ENCODE assay signal across 12 cellular contexts in the genomic region with DNA sequence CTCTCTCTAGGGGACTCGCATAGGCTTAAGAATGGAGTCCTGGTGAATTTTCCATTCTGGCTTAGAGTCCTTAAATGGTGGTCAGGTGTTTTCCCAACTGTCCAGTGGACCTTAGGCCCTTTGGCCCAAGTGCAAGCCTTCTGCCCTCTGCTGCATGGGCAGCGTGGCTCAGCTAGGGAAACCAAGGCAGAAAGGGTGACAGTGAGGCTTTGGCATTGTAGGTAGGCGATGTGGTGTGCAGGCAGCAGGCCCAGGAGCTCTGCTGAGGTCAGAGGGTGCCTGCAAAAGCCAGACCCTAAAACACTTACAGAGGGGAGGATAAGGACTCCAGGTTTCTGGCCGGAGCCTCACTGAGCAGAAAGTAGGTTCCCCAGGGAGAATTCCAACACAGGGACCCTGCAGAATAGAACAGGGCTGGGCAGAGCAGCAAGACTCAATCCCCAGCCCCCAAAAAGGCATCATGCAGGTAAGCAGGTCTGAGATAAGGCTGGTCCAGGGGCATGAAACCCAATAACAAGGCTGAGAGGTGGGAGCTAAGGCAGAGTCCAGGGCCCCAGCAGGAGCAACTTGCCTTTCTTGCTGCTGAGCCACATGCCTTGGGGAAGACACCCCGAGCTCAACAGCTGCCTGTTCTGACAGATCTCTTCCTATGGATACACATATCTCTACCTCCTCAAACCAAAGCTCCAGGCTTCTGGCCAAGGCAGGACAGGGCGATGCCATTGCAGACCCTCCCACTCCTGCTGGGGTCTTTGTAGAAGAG.
DNase-seq lines count a peak whose midpoint lies in the region; ATAC-seq and TF ChIP-seq lines count a peak whose summit lies in the region.
"Had no signal": no experiment of that assay in that cellular context is flagged by ENCODE, and none has a peak within 500 bp of the region (broad histone marks: within the 10 kb centered on the region; RNA-seq: fewer than 3 reads in every experiment).

No MANE protein-coding gene starts in this region.

- intact Hi-C loops in Right ventricle myocardium superior (cut with DNase I) (no loop called here), Right ventricle myocardium inferior (cut with DNase I) (loop anchor here (10.0 kb wide), 1 partner anchor 52 kb away; no protein-coding TSS in a partner anchor), sigmoid colon (cut with DNase I) (no loop called here), uterus (cut with DNase I; ENCODE audit: low total_unique reads) (no loop called here)

- H3K27me3 ChIP-seq in sigmoid colon (no peaks in the 10 kb centered on the region), uterus (no peaks in the 10 kb centered on the region)

- TF ChIP-seq CTCF in coronary artery (IDR thresholded peaks at IDR 0.05), result no peak
- TF ChIP-seq CTCF in sigmoid colon (IDR thresholded peaks at IDR 0.05), result no peak
- TF ChIP-seq CTCF in uterus (IDR thresholded peaks at IDR 0.05), result no peak

- no peak for TF ChIP-seq EP300 in sigmoid colon (IDR thresholded peaks at IDR 0.05)

- H3K36me3 ChIP-seq in sigmoid colon, result peaks cover 20 to 94% (median 71%) of the 10 kb centered on the region in 4 donors
- no peaks in the 10 kb centered on the region for H3K36me3 ChIP-seq in uterus

- ATAC-seq in Right ventricle myocardium superior (ENCODE audit: poor library complexity), result no peak
- ATAC-seq in Right ventricle myocardium inferior, result no peak
- ATAC-seq: A549 had no signal

- H3K9me3 ChIP-seq in sigmoid colon, result no peaks in the 10 kb centered on the region
- no peaks in the 10 kb centered on the region for H3K9me3 ChIP-seq in uterus
- H3K9me3 ChIP-seq: A549, Caco-2 had no signal

- peak overlapping the region in 1 of 2 donors; percentile 90 for H3K27ac ChIP-seq in coronary artery
- H3K27ac ChIP-seq in sigmoid colon, result peak overlapping the region; percentile 70 to 80 (median 76)
- peak overlapping the region; percentile 4 to 5 for H3K27ac ChIP-seq in uterus
- H3K27ac ChIP-seq: A549 had no signal

- DNase-seq in Right ventricle myocardium superior (peak; percentile 20), Right ventricle myocardium inferior (ENCODE audit: missing footprints) (no peak), coronary artery (ENCODE audit: low spot score) (peak; percentile 68), sigmoid colon (peak; percentile 65), uterus (peak; percentile 18 to 20), erythroblast (lab: John Stamatoyannopoulos, UW) (no peak), Ammon's horn (ENCODE audit: low spot score) (no peak)
- DNase-seq: NCI-H1417, NCI-H1930, NCI-H510A treated with DMSO at 0.1 percent for 48 hours had no signal

- peaks cover 0 to 89% (median 72%) of the 10 kb centered on the region in 4 donors for H3K4me1 ChIP-seq in sigmoid colon
- peaks cover 0 to 6% of the 10 kb centered on the region in 2 donors for H3K4me1 ChIP-seq in uterus
- H3K4me1 ChIP-seq: A549, Caco-2 had no signal

- H3K4me3 ChIP-seq in coronary artery, result no peak overlapping the region
- H3K4me3 ChIP-seq in sigmoid colon, result no peak overlapping the region
- H3K4me3 ChIP-seq in uterus, result no peak overlapping the region
- H3K4me3 ChIP-seq: A549 had no signal

- 86 to 90% methylated on average over 6 of the region's 6 CpGs for WGBS in sigmoid colon, 2 donors

- TF ChIP-seq POLR2A in sigmoid colon (IDR thresholded peaks at IDR 0.05) (no peak), uterus (IDR thresholded peaks at IDR 0.05) (no peak), erythroblast (IDR thresholded peaks at IDR 0.05; ENCODE audit: low read length) (no peak)

Comparison
In these comparisons a context has a peak if more than half of its experiments do, and no peak if none do; other contexts are left out.
1. DNase-seq: peak in Right ventricle myocardium superior (single experiment), coronary artery (single experiment), sigmoid colon (single experiment) and uterus (2 of 2); none in Right ventricle myocardium inferior (single experiment), erythroblast (0 of 2) and Ammon's horn (single experiment).